14 cellular contexts compared by ENCODE assay signal in the genomic region with DNA sequence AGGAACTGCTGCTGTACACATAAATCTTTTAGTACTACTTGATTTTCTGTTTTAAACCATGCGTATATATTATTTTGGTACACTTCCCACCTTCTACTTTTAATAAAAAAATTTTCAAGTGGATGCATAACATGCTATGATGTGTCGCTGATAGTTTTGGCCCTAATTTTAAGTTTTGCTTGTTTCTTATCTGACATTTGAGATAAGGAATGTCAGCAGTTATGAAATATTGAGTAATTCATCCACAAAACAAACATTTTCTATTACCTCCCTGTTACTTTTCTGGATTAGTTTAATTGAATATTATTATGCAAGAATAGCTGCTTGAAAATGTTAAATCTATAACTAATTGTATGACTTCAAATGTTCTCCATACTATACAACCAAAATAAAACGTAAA.
"Had no signal": no experiment of that assay in that cellular context is flagged by ENCODE, and none has a peak within 500 bp of the region (broad histone marks: within the 10 kb centered on the region; RNA-seq: fewer than 3 reads in every experiment).

No MANE protein-coding gene starts in this region.

- ATAC-seq: gastroesophageal sphincter had no signal

- DNase-seq: activated B cell treated with CpG ODN at 0.5 μM for 24 hours; activated CD4-positive, alpha-beta T cell treated with anti-CD3 and anti-CD28 coated beads, Interleukin-2, amount 50 U/mL, for 1 hour; activated CD8-positive, alpha-beta memory T cell treated with anti-CD3 and anti-CD28 coated beads for 24 hours; activated gamma-delta T cell treated with Interleukin-2 at 50 U/mL for 16 hours; cerebellar nuclear complex; kidney glomerular epithelial cell; retina; stimulated activated CD4-positive, alpha-beta T cell treated with anti-CD3 and anti-CD28 coated beads, Interleukin-15, amount 100 ng/mL, for 24 hours; stimulated activated CD4-positive, alpha-beta T cell treated with anti-CD3 and anti-CD28 coated beads, Interleukin-4, amount 100 ng/mL, for 1 hour; stimulated activated naive CD4-positive, alpha-beta T cell; tibial artery had no signal

- H3K27ac ChIP-seq: gastroesophageal sphincter, tibial artery, vagina had no signal

- H3K4me3 ChIP-seq: gastroesophageal sphincter, lung, tibial artery, vagina had no signal

- H3K9me3 ChIP-seq: gastroesophageal sphincter, vagina had no signal

- H3K36me3 ChIP-seq: gastroesophageal sphincter, tibial artery, vagina had no signal

- H3K27me3 ChIP-seq: gastroesophageal sphincter, tibial artery, vagina had no signal
